15 cellular contexts compared by ENCODE assay signal in genomic region chr17:50196826-50197225, GRCh38. TPM values are rescaled to one million over a fixed set of nuclear protein-coding genes. Genes with fewer than 3 reads are reported as not detected.
DNase-seq lines count a peak whose midpoint lies in the region; ATAC-seq and TF ChIP-seq lines count a peak whose summit lies in the region.
"Had no signal": no experiment of that assay in that cellular context is flagged by ENCODE, and none has a peak within 500 bp of the region (broad histone marks: within the 10 kb centered on the region; RNA-seq: fewer than 3 reads in every experiment).

No MANE protein-coding gene starts in this region.

- H3K4me3 Mint-ChIP-seq in osteocyte (ENCODE audit: unreplicated experiment): peak overlapping the region; percentile 96
- H3K4me3 Mint-ChIP-seq: activated naive CD4-positive, alpha-beta T cell treated with anti-CD3 and anti-CD28 coated beads for 36 hours had no signal

- H3K27me3 Mint-ChIP-seq in osteocyte (ENCODE audit: unreplicated experiment): no peaks in the 10 kb centered on the region

- peaks cover 74% of the 10 kb centered on the region for H3K36me3 Mint-ChIP-seq in osteocyte (ENCODE audit: unreplicated experiment)

- peaks cover 0 to 11% (median 3%) of the 10 kb centered on the region in 4 donors for H3K27me3 ChIP-seq in esophagus muscularis mucosa
- peaks cover 20% of the 10 kb centered on the region for H3K27me3 ChIP-seq in adrenal gland

- peaks cover 72% of the 10 kb centered on the region for H3K4me1 Mint-ChIP-seq in osteocyte (ENCODE audit: unreplicated experiment)

- no peak for TF ChIP-seq EP300 in esophagus muscularis mucosa (IDR thresholded peaks at IDR 0.05)

- TF ChIP-seq POLR2A in esophagus muscularis mucosa (IDR thresholded peaks at IDR 0.05; ENCODE audit: low read depth) (no peak), adrenal gland (IDR thresholded peaks at IDR 0.05) (no peak)

- H3K9me3 Mint-ChIP-seq in osteocyte (ENCODE audit: unreplicated experiment): no peaks in the 10 kb centered on the region
- H3K9me3 Mint-ChIP-seq: activated naive CD4-positive, alpha-beta T cell treated with anti-CD3 and anti-CD28 coated beads for 36 hours had no signal

- peaks cover 26 to 83% (median 71%) of the 10 kb centered on the region in 4 donors for H3K4me1 ChIP-seq in esophagus muscularis mucosa
- H3K4me1 ChIP-seq in adrenal gland (replicated peaks in 1 of 2): peaks cover 3 to 8% of the 10 kb centered on the region in 2 donors
- H3K4me1 ChIP-seq: parathyroid adenoma had no signal

- H3K27ac ChIP-seq in esophagus muscularis mucosa (replicated peaks in 1 of 4): peak overlapping the region; percentile 88 to 94 (median 92)
- peak overlapping the region in 1 of 5 donors; percentile 44 for H3K27ac ChIP-seq in adrenal gland
- H3K27ac ChIP-seq: parathyroid adenoma had no signal

- intact Hi-C loops in Right ventricle myocardium superior (cut with DNase I) (no loop called here), cardiac septum (cut with DNase I) (no loop called here), esophagus muscularis mucosa (cut with DNase I) (no loop called here), adrenal gland (cut with DNase I) (no loop called here)

- ATAC-seq in Right ventricle myocardium superior (ENCODE audit: poor library complexity): no peak
- no peak for ATAC-seq in HG03342 (IDR thresholded peaks at IDR 0.05; ENCODE audit: unreplicated experiment)

- peak overlapping the region; percentile 100 for H3K27ac Mint-ChIP-seq in osteocyte (ENCODE audit: unreplicated experiment)
- H3K27ac Mint-ChIP-seq: activated naive CD4-positive, alpha-beta T cell treated with anti-CD3 and anti-CD28 coated beads for 36 hours had no signal

- TF ChIP-seq CTCF in esophagus muscularis mucosa (IDR thresholded peaks at IDR 0.05) (no peak), osteocyte (IDR thresholded peaks at IDR 0.05) (no peak), adrenal gland (IDR thresholded peaks at IDR 0.05) (no peak)

- WGBS in esophagus muscularis mucosa: 64% methylated on average over 2 of the region's 6 CpGs
- 58 to 76% (median 65%) methylated on average over 2 to 6 of the region's 6 CpGs for WGBS in adrenal gland, 4 donors

- DNase-seq in Right ventricle myocardium superior (peak; percentile 39), cardiac septum (ENCODE audit: low spot score) (no peak), esophagus muscularis mucosa (ENCODE audit: extremely low spot score) (no peak), osteocyte (ENCODE audit: extremely low spot score, unreplicated experiment) (no peak), HuH-7.5 (ENCODE audit: low spot score) (no peak), adrenal gland (no peak), mesenteric fat pad (ENCODE audit: low spot score) (no peak)
- DNase-seq: activated CD4-positive, alpha-beta T cell treated with anti-CD3 and anti-CD28 coated beads, Interleukin-2, amount 50 U/mL, for 4 hours; activated naive CD4-positive, alpha-beta T cell treated with anti-CD3 and anti-CD28 coated beads for 36 hours; dermis blood vessel endothelial cell; DMS53; Kasumi-1; stimulated activated CD4-positive, alpha-beta T cell treated with anti-CD3 and anti-CD28 coated beads, Interleukin-4, amount 100 ng/mL, for 24 hours had no signal

- H3K36me3 ChIP-seq in esophagus muscularis mucosa (peaks cover 34 to 65% (median 63%) of the 10 kb centered on the region in 4 donors), adrenal gland (replicated peaks in 1 of 2) (peaks cover 0 to 21% of the 10 kb centered on the region in 2 donors)

- H3K9me3 ChIP-seq in esophagus muscularis mucosa (no peaks in the 10 kb centered on the region), adrenal gland (replicated peaks in 1 of 3) (no peaks in the 10 kb centered on the region)

- H3K4me3 ChIP-seq in esophagus muscularis mucosa (no peak overlapping the region), adrenal gland (no peak overlapping the region)

RNA-seq across cellular contexts. Expression of gene COL1A1, which starts 4.6 kb away (rescaled TPM):
- total RNA-seq in Right ventricle myocardium superior (28.1 TPM), cardiac septum (142 TPM), esophagus muscularis mucosa (100 to 1,000 TPM in 1 of 4 donors, 10 to 100 TPM in 3; 20.7 to 123 (median 41.5) TPM), osteocyte (25,918 and 28,023 TPM in 2 replicates), adrenal gland (100 to 1,000 TPM in 4 of 8 donors, 10 to 100 TPM in 4; 50.2 to 263 (median 105) TPM), mesenteric fat pad (309 TPM)
- polyA plus RNA-seq in adrenal gland: 100 to 1,000 TPM in 1 of 3 donors, 10 to 100 TPM in 2; 39.6 to 101 (median 40.1) TPM

RNA-seq across cellular contexts. Expression of gene SGCA, which starts 31.0 kb away (rescaled TPM):
- total RNA-seq in Right ventricle myocardium superior (135 TPM), cardiac septum (159 TPM), esophagus muscularis mucosa (100 to 1,000 TPM in 1 of 4 donors, 10 to 100 TPM in 3; 72.7 to 145 (median 82.8) TPM), osteocyte (12.0 and 13.0 TPM in 2 replicates), adrenal gland (1 to 10 TPM in 3 of 8 donors, under 1 TPM in 2, not detected in 3; 0.28 to 3.0 (median 1.2) TPM), mesenteric fat pad (0.32 TPM)
- 1 to 10 TPM in 2 of 3 donors, not detected in 1; 5.2 to 5.5 TPM for polyA plus RNA-seq in adrenal gland
- total RNA-seq: dermis blood vessel endothelial cell had no signal

RNA-seq across cellular contexts. Expression of gene PPP1R9B, which starts 46.3 kb away (rescaled TPM):
- total RNA-seq in Right ventricle myocardium superior (35.4 TPM), cardiac septum (46.1 TPM), esophagus muscularis mucosa (10 to 100 TPM; 20.2 to 46.3 (median 37.5) TPM), osteocyte (175 and 176 TPM in 2 replicates), adrenal gland (10 to 100 TPM; 43.9 to 87.0 (median 62.0) TPM), mesenteric fat pad (56.5 TPM)
- polyA plus RNA-seq in adrenal gland: 100 to 1,000 TPM in 1 of 3 donors, 10 to 100 TPM in 2; 21.8 to 128 (median 27.2) TPM

Comparison
In these comparisons a context has a peak if more than half of its experiments do, and no peak if none do; other contexts are left out.
1. RNA of gene COL1A1, which starts 4.6 kb away (total RNA-seq): 25,918 to 28,023 TPM in osteocyte; 309 TPM in mesenteric fat pad (single experiment), 142 TPM in cardiac septum (single experiment), 50.2 to 263 TPM in adrenal gland, 20.7 to 123 TPM in esophagus muscularis mucosa and 28.1 TPM in Right ventricle myocardium superior (single experiment); every median in the first group is over 10 times any median in the second.